ENCODE assay signal across 13 cellular contexts in genomic region chr3:52193059-52193458, GRCh38. TPM values are rescaled to one million over a fixed set of nuclear protein-coding genes. Genes with fewer than 3 reads are reported as not detected.
DNase-seq lines count a peak whose midpoint lies in the region; ATAC-seq and TF ChIP-seq lines count a peak whose summit lies in the region.
"Had no signal": no experiment of that assay in that cellular context is flagged by ENCODE, and none has a peak within 500 bp of the region (broad histone marks: within the 10 kb centered on the region; RNA-seq: fewer than 3 reads in every experiment).

No MANE protein-coding gene starts in this region.

- CTCF ChIA-PET in SK-N-SH (lab: Yijun Ruan, JAX): interaction anchor here (0.8 to 2.1 kb wide), 2 partner anchors 9 to 192 kb away, joined by 4 to 6 read pairs; no protein-coding TSS in a partner anchor

- TF ChIP-seq POLR2A in sigmoid colon (IDR thresholded peaks at IDR 0.05): no peak

- H3K36me3 ChIP-seq in H7 (replicated peaks; ENCODE audit: control insufficient read depth, insufficient read depth, low read length): no peaks in the 10 kb centered on the region
- H3K36me3 ChIP-seq in SK-N-SH (replicated peaks in 1 of 2; ENCODE audit: control insufficient read depth in 1 of 2, insufficient read depth in 2 of 2, low read length in 1 of 2): no peaks in the 10 kb centered on the region
- no peaks in the 10 kb centered on the region for H3K36me3 ChIP-seq in sigmoid colon
- H3K36me3 ChIP-seq: brain microvascular endothelial cell had no signal

- no peaks in the 10 kb centered on the region for H3K9me3 ChIP-seq in SK-N-SH
- no peaks in the 10 kb centered on the region for H3K9me3 ChIP-seq in sigmoid colon

- H3K4me2 ChIP-seq in SK-N-SH: 0 out of 2 replicates have a peak overlapping the region, but pooled peaks have one; percentile 32

- no peak overlapping the region for H3K9ac ChIP-seq in SK-N-SH

- H3K79me2 ChIP-seq in SK-N-SH (ENCODE audit: insufficient read depth): peaks cover 1% of the 10 kb centered on the region; the same call in 1 of the 2 replicates

- H3K4me3 ChIP-seq in H7 (ENCODE audit: insufficient read depth, low read depth, low read length): no peak overlapping the region
- no peak overlapping the region for H3K4me3 ChIP-seq in SK-N-SH (ENCODE audit: low read depth in 2 of 2, low read length in 1 of 2)
- no peak overlapping the region for H3K4me3 ChIP-seq in sigmoid colon

- DNase-seq in H7 (peak; percentile 14), SK-N-SH (no peak), glomerular visceral epithelial cell (ENCODE audit: extremely low spot score) (peak; percentile 77), sigmoid colon (peak; percentile 84), NCI-H748 (lab: John Stamatoyannopoulos, UW; ENCODE audit: unreplicated experiment) (no peak), GM10266 (ENCODE audit: extremely low spot score) (no peak), HK-2 (ENCODE audit: unreplicated experiment) (no peak)
- DNase-seq: brain microvascular endothelial cell; stimulated activated CD4-positive, alpha-beta T cell treated with anti-CD3 and anti-CD28 coated beads, Interleukin-2, amount 100 ng/mL, for 48 hours; T-helper 9 cell had no signal

- TF ChIP-seq EP300 in SK-N-SH (IDR thresholded peaks at IDR 0.05; ENCODE audit: borderline replicate concordance in 1 of 2, low read depth in 1 of 2, low read length in 1 of 2) (peak in 1 of 2 experiments; percentile 32; a peak in 1 of 4 replicates), sigmoid colon (IDR thresholded peaks at IDR 0.05) (no peak)

- peaks cover 17 to 23% of the 10 kb centered on the region in 2 experiments; a peak in 3 of 4 replicates for H3K4me1 ChIP-seq in SK-N-SH (ENCODE audit: control insufficient read depth in 1 of 2, insufficient read depth in 2 of 2, low read depth in 1 of 2, low read length in 1 of 2)
- H3K4me1 ChIP-seq in sigmoid colon: peaks cover 0 to 54% (median 43%) of the 10 kb centered on the region in 4 donors

- no peak for ATAC-seq in GM21786 (IDR thresholded peaks at IDR 0.05; ENCODE audit: unreplicated experiment)

- H4K20me1 ChIP-seq in SK-N-SH (ENCODE audit: insufficient read depth): no peaks in the 10 kb centered on the region

- TF ChIP-seq RAD21 in SK-N-SH (IDR thresholded peaks at IDR 0.05; ENCODE audit: low read length): no peak

- POLR2A ChIA-PET in SK-N-SH (lab: Yijun Ruan, JAX): no interaction called here

- WGBS in SK-N-SH (ENCODE audit: low lambda C conversion rate): 50% methylated on average over 8 of the region's 18 CpGs
- WGBS in sigmoid colon, 2 donors: 74 to 85% methylated on average over 18 of the region's 18 CpGs

- H3K27me3 ChIP-seq in H7 (ENCODE audit: control insufficient read depth, insufficient read depth, low read length) (no peaks in the 10 kb centered on the region), SK-N-SH (ENCODE audit: insufficient read depth) (no peaks in the 10 kb centered on the region), sigmoid colon (no peaks in the 10 kb centered on the region)
- H3K27me3 ChIP-seq: brain microvascular endothelial cell had no signal

- no peak for TF ChIP-seq CTCF in SK-N-SH (IDR thresholded peaks at IDR 0.05)
- no peak for TF ChIP-seq CTCF in sigmoid colon (IDR thresholded peaks at IDR 0.05)
- no peak for TF ChIP-seq CTCF in GM10266 (IDR thresholded peaks at IDR 0.05; ENCODE audit: control insufficient read depth, insufficient read depth, low read depth, missing control alignments)

- no peaks in the 10 kb centered on the region for H3K9me2 ChIP-seq in SK-N-SH

- intact Hi-C loops in sigmoid colon (cut with DNase I): no loop called here

- H2AFZ ChIP-seq in SK-N-SH (ENCODE audit: low read depth): no peak overlapping the region

- no peak overlapping the region for H3K27ac ChIP-seq in SK-N-SH (ENCODE audit: low read depth in 2 of 2, low read length in 1 of 2)
- no peak overlapping the region for H3K27ac ChIP-seq in sigmoid colon
- H3K27ac ChIP-seq: brain microvascular endothelial cell had no signal

- H3F3A ChIP-seq in SK-N-SH (replicated peaks; ENCODE audit: insufficient read depth): peaks cover 9% of the 10 kb centered on the region

TF ChIP-seq in SK-N-SH, 30 proteins besides CTCF, POLR2A, EP300 and RAD21 (continues in another document):
- TF ChIP-seq FOXJ3 (CRISPR knock-in tag; IDR thresholded peaks at IDR 0.05): no peak
- no peak for TF ChIP-seq ZBTB33 (IDR thresholded peaks at IDR 0.05; ENCODE audit: borderline replicate concordance, low read depth)
- no peak for TF ChIP-seq SIN3A (IDR thresholded peaks at IDR 0.05; ENCODE audit: borderline replicate concordance, low read depth, low read length)
- no peak for TF ChIP-seq GATA2 (CRISPR knock-in tag; IDR thresholded peaks at IDR 0.05)
- no peak for TF ChIP-seq FOXM1 (IDR thresholded peaks at IDR 0.05; ENCODE audit: low read depth)
- TF ChIP-seq IRF3 (IDR thresholded peaks at IDR 0.05; ENCODE audit: low read depth, low read length): no peak
- no peak for TF ChIP-seq MXI1 (IDR thresholded peaks at IDR 0.05; ENCODE audit: low read depth, low read length)
- no peak; the same call in 1 of the 2 replicates for TF ChIP-seq POLR2AphosphoS5 (IDR thresholded peaks at IDR 0.05; ENCODE audit: low read depth, low read length)
- 0 out of 2 replicates have a peak, but pooled peaks have one; percentile 51 for TF ChIP-seq MAX (IDR thresholded peaks at IDR 0.05; ENCODE audit: low read depth)
- peak; percentile 89 for TF ChIP-seq FOSL2 (IDR thresholded peaks at IDR 0.05; ENCODE audit: borderline replicate concordance, low read depth)

RNA-seq across cellular contexts. Expression of gene ALAS1, which starts 4.9 kb away (rescaled TPM):
- 63.8 and 86.9 TPM in 2 replicates for total RNA-seq in H7 (2014; rRNA removed; shearing (Covaris generic))
- polyA plus RNA-seq in SK-N-SH (2012; rRNA removed) (42.4 and 47.9 TPM in 2 replicates), sigmoid colon (100 to 1,000 TPM in 1 of 3 donors, 10 to 100 TPM in 2; 70.7 to 121 (median 81.7) TPM)
- 25.8 and 35.6 TPM in 2 replicates for polyA plus RNA-seq in SK-N-SH (2012; cell fraction: cytosol; rRNA removed)
- polyA plus RNA-seq in SK-N-SH (2012; cell fraction: nucleus; rRNA removed): 43.9 and 67.3 TPM in 2 replicates
- total RNA-seq in sigmoid colon: 10 to 100 TPM; 23.2 to 27.3 (median 25.8) TPM

RNA-seq across cellular contexts. Expression of gene TLR9, which starts 32.4 kb away (rescaled TPM):
- not detected in 2 replicates for total RNA-seq in H7 (2014; rRNA removed; shearing (Covaris generic))
- polyA plus RNA-seq in SK-N-SH (2012; rRNA removed) (0.12 TPM in 1 of 2 replicates, not detected in the other), sigmoid colon (under 1 TPM in 1 of 3 donors, not detected in 2; 0.98 TPM)
- polyA plus RNA-seq in SK-N-SH (2012; cell fraction: cytosol; rRNA removed): not detected in 2 replicates
- 0.31 and 0.38 TPM in 2 replicates for polyA plus RNA-seq in SK-N-SH (2012; cell fraction: nucleus; rRNA removed)
- under 1 TPM in 2 of 4 donors, not detected in 2; 0.54 to 0.55 TPM for total RNA-seq in sigmoid colon
- total RNA-seq: NCI-H460, subcutaneous adipose tissue had no signal

RNA-seq across cellular contexts. Expression of gene POC1A, which starts 38.8 kb away (rescaled TPM):
- total RNA-seq in H7 (2014; rRNA removed; shearing (Covaris generic)): 25.1 and 26.4 TPM in 2 replicates
- 9.6 and 11.7 TPM in 2 replicates for polyA plus RNA-seq in SK-N-SH (2012; rRNA removed)
- polyA plus RNA-seq in SK-N-SH (2012; cell fraction: cytosol; rRNA removed): 5.8 and 9.1 TPM in 2 replicates
- 7.7 and 9.6 TPM in 2 replicates for polyA plus RNA-seq in SK-N-SH (2012; cell fraction: nucleus; rRNA removed)
- total RNA-seq in sigmoid colon: 1 to 10 TPM in 3 of 4 donors, under 1 TPM in 1; 0.66 to 1.7 (median 1.2) TPM
- polyA plus RNA-seq in sigmoid colon: 10 to 100 TPM in 1 of 3 donors, 1 to 10 TPM in 2; 3.6 to 15.8 (median 7.6) TPM

RNA-seq across cellular contexts. Expression of gene TWF2, which starts 45.9 kb away (rescaled TPM):
- total RNA-seq in H7 (2014; rRNA removed; shearing (Covaris generic)): 85.8 and 99.0 TPM in 2 replicates
- polyA plus RNA-seq in SK-N-SH (2012; rRNA removed) (157 and 188 TPM in 2 replicates), sigmoid colon (10 to 100 TPM; 62.5 to 79.3 (median 65.3) TPM)
- 81.6 and 132 TPM in 2 replicates for polyA plus RNA-seq in SK-N-SH (2012; cell fraction: cytosol; rRNA removed)
- 125 and 150 TPM in 2 replicates for polyA plus RNA-seq in SK-N-SH (2012; cell fraction: nucleus; rRNA removed)
- total RNA-seq in sigmoid colon: 10 to 100 TPM; 40.4 to 57.3 (median 50.8) TPM

RNA-seq across cellular contexts. Expression of gene PPM1M, which starts 52.5 kb away (rescaled TPM):
- total RNA-seq in H7 (2014; rRNA removed; shearing (Covaris generic)): 2.9 and 4.5 TPM in 2 replicates
- polyA plus RNA-seq in SK-N-SH (2012; rRNA removed): 19.2 and 23.9 TPM in 2 replicates
- polyA plus RNA-seq in SK-N-SH (2012; cell fraction: cytosol; rRNA removed): 11.7 and 15.6 TPM in 2 replicates
- 56.2 and 60.9 TPM in 2 replicates for polyA plus RNA-seq in SK-N-SH (2012; cell fraction: nucleus; rRNA removed)
- 10 to 100 TPM; 21.7 to 28.2 (median 24.8) TPM for total RNA-seq in sigmoid colon
- 10 to 100 TPM in 2 of 3 donors, 1 to 10 TPM in 1; 5.8 to 16.9 (median 11.4) TPM for polyA plus RNA-seq in sigmoid colon

Comparison
In these comparisons a context has a peak if more than half of its experiments do, and no peak if none do; other contexts are left out.
1. DNase-seq: peak in H7 (single experiment), glomerular visceral epithelial cell (single experiment) and sigmoid colon (single experiment); none in SK-N-SH (single experiment), NCI-H748 (single experiment), GM10266 (single experiment) and HK-2 (single experiment).